In genomic region chr4:7426525-7427171, GRCh38 we compare ENCODE assay signal across 26 cellular contexts. TPM values are rescaled to one million over a fixed set of nuclear protein-coding genes. Genes with fewer than 3 reads are reported as not detected.
DNase-seq lines count a peak whose midpoint lies in the region; ATAC-seq and TF ChIP-seq lines count a peak whose summit lies in the region.
"Had no signal": no experiment of that assay in that cellular context is flagged by ENCODE, and none has a peak within 500 bp of the region (broad histone marks: within the 10 kb centered on the region; RNA-seq: fewer than 3 reads in every experiment).

No MANE protein-coding gene starts in this region.

- in situ Hi-C loops in transverse colon (cut with MboI; ENCODE audit: low pct_ligation_motif_present in 1 of 4, low pct_unique_long_range_greater_than_20kb in 1 of 4, low sequenced_read_pairs in 3 of 4): no loop called here

- TF ChIP-seq POLR2A in transverse colon (IDR thresholded peaks at IDR 0.05): no peak

- WGBS in right cardiac atrium: 86% methylated on average over 20 of the region's 20 CpGs
- WGBS in transverse colon (ENCODE audit: low coverage in 1 of 2), 2 donors: 85% methylated on average over 18 of the region's 20 CpGs; no CpG with 5 or more reads in 1 of the 2 donors

- DNase-seq in Right ventricle myocardium inferior (ENCODE audit: missing footprints) (peak; percentile 51), right cardiac atrium (no peak), WTC11 (ENCODE audit: low spot score) (peak; percentile 9), lower lobe of right lung (peak; percentile 23), transverse colon (peak; percentile 1), DMS 273 (lab: John Stamatoyannopoulos, UW; ENCODE audit: unreplicated experiment) (no peak), AML-193 (lab: John Stamatoyannopoulos, UW) (no peak)
- DNase-seq: activated CD4-positive, alpha-beta T cell treated with anti-CD3 and anti-CD28 coated beads, Interleukin-2, amount 10 ng/mL, durations not matched to agents 7 days and 5 days; activated T-cell treated with anti-CD3 and anti-CD28 coated beads for 4 hours; DND-41; immature natural killer cell; Karpas-422; NCI-H1092; NCI-H2029; NCI-H226; NCI-H82; SIG-M5; stimulated activated CD4-positive, alpha-beta T cell treated with anti-CD3 and anti-CD28 coated beads, Interleukin-2, amount 100 ng/mL, for 48 hours; stimulated activated naive CD4-positive, alpha-beta T cell treated with Interleukin-2 at 50 U/mL for 16 hours had no signal

- H3K4me1 Mint-ChIP-seq in WTC11: peaks cover 37% of the 10 kb centered on the region
- H3K4me1 Mint-ChIP-seq: activated CD4-positive, alpha-beta T cell treated with anti-CD3 and anti-CD28 coated beads, Interleukin-2, amount 10 ng/mL, durations not matched to agents 7 days and 5 days; CD8-positive, alpha-beta memory T cell; immature natural killer cell had no signal

- no peak for ATAC-seq in Right ventricle myocardium inferior
- no peak for ATAC-seq in right cardiac atrium
- no peak for ATAC-seq in WTC11
- ATAC-seq in lower lobe of right lung: no peak
- no peak for ATAC-seq in GM19035 (IDR thresholded peaks at IDR 0.05; ENCODE audit: unreplicated experiment)

- H3K9me3 ChIP-seq in right cardiac atrium (ENCODE audit: control insufficient read depth, low read length) (no peaks in the 10 kb centered on the region), lower lobe of right lung (no peaks in the 10 kb centered on the region), transverse colon (no peaks in the 10 kb centered on the region)
- H3K9me3 ChIP-seq: tibial nerve had no signal

- H3K27me3 Mint-ChIP-seq in WTC11 (ENCODE audit: low read depth): peaks cover 2% of the 10 kb centered on the region; the same call in 1 of the 2 replicates
- H3K27me3 Mint-ChIP-seq: activated CD4-positive, alpha-beta T cell treated with anti-CD3 and anti-CD28 coated beads, Interleukin-2, amount 10 ng/mL, durations not matched to agents 7 days and 5 days; activated naive CD8-positive, alpha-beta T cell had no signal

- H3K27me3 ChIP-seq in right cardiac atrium (ENCODE audit: control insufficient read depth, insufficient read depth) (no peaks in the 10 kb centered on the region), lower lobe of right lung (ENCODE audit: low read depth) (no peaks in the 10 kb centered on the region), transverse colon (no peaks in the 10 kb centered on the region)
- H3K27me3 ChIP-seq: tibial nerve had no signal

- H3K4me3 Mint-ChIP-seq in WTC11: no peak overlapping the region
- H3K4me3 Mint-ChIP-seq: activated CD4-positive, alpha-beta T cell treated with anti-CD3 and anti-CD28 coated beads, Interleukin-2, amount 10 ng/mL, durations not matched to agents 7 days and 5 days; activated naive CD8-positive, alpha-beta T cell; CD8-positive, alpha-beta memory T cell; immature natural killer cell had no signal

- H3K4me3 ChIP-seq in right cardiac atrium (ENCODE audit: low read length) (no peak overlapping the region), lower lobe of right lung (no peak overlapping the region), transverse colon (no peak overlapping the region)
- H3K4me3 ChIP-seq: tibial nerve had no signal

- H3K27ac ChIP-seq in right cardiac atrium (ENCODE audit: low read length) (no peak overlapping the region), lower lobe of right lung (no peak overlapping the region), transverse colon (no peak overlapping the region)
- H3K27ac ChIP-seq: parathyroid adenoma had no signal

- H3K27ac Mint-ChIP-seq in WTC11: no peak overlapping the region
- H3K27ac Mint-ChIP-seq: activated CD4-positive, alpha-beta T cell treated with anti-CD3 and anti-CD28 coated beads, Interleukin-2, amount 10 ng/mL, durations not matched to agents 7 days and 5 days; activated naive CD8-positive, alpha-beta T cell had no signal

- CTCF ChIA-PET in WTC11 (lab: Charles Lee): interaction anchor here (1.4 to 1.6 kb wide), 2 partner anchors 34 to 188 kb away, joined by 3 to 4 read pairs; no protein-coding TSS in a partner anchor

- no peaks in the 10 kb centered on the region for H3K9me3 Mint-ChIP-seq in WTC11
- H3K9me3 Mint-ChIP-seq: activated CD4-positive, alpha-beta T cell treated with anti-CD3 and anti-CD28 coated beads, Interleukin-2, amount 10 ng/mL, durations not matched to agents 7 days and 5 days; CD8-positive, alpha-beta memory T cell; immature natural killer cell had no signal

- POLR2A ChIA-PET in WTC11 (lab: Charles Lee): no interaction called here

- TF ChIP-seq CTCF in WTC11 (IDR thresholded peaks at IDR 0.05): no peak
- TF ChIP-seq CTCF in lower lobe of right lung (IDR thresholded peaks at IDR 0.05): no peak
- no peak for TF ChIP-seq CTCF in transverse colon (IDR thresholded peaks at IDR 0.05)

- no peaks in the 10 kb centered on the region for H3K4me1 ChIP-seq in right cardiac atrium (ENCODE audit: control insufficient read depth, insufficient read depth, low read length)
- H3K4me1 ChIP-seq in lower lobe of right lung: no peaks in the 10 kb centered on the region
- H3K4me1 ChIP-seq in transverse colon: no peaks in the 10 kb centered on the region
- H3K4me1 ChIP-seq: parathyroid adenoma had no signal

- no peaks in the 10 kb centered on the region for H3K36me3 Mint-ChIP-seq in WTC11
- H3K36me3 Mint-ChIP-seq: activated naive CD8-positive, alpha-beta T cell; CD8-positive, alpha-beta memory T cell; immature natural killer cell had no signal

- no peak for TF ChIP-seq EP300 in transverse colon (IDR thresholded peaks at IDR 0.05; ENCODE audit: low read depth)

- intact Hi-C loops in Right ventricle myocardium inferior (cut with DNase I) (no loop called here), right cardiac atrium (cut with DNase I) (no loop called here), lower lobe of right lung (cut with DNase I) (no loop called here), transverse colon (cut with DNase I; ENCODE audit: low total_unique reads) (no loop called here)

- H3K36me3 ChIP-seq in lower lobe of right lung (no peaks in the 10 kb centered on the region), transverse colon (no peaks in the 10 kb centered on the region)
- H3K36me3 ChIP-seq: tibial nerve had no signal

TF ChIP-seq in WTC11, 78 proteins besides CTCF, POLR2A, EP300 and RAD21:
- TF ChIP-seq MXD4 (CRISPR knock-in tag; IDR thresholded peaks at IDR 0.05; ENCODE audit: borderline replicate concordance): no peak

RNA-seq across cellular contexts. Expression of gene PSAPL1, which starts 8.1 kb away (rescaled TPM):
- not detected for total RNA-seq in Right ventricle myocardium inferior
- not detected for total RNA-seq in right cardiac atrium
- not detected for polyA plus RNA-seq in right cardiac atrium
- 0.05 TPM in 1 of 3 replicates, not detected in the others for total RNA-seq in WTC11 (2021)
- not detected for total RNA-seq in lower lobe of right lung
- total RNA-seq in transverse colon: not detected
- total RNA-seq: activated CD4-positive, alpha-beta T cell treated with anti-CD3 and anti-CD28 coated beads, Interleukin-2, amount 10 ng/mL, durations not matched to agents 7 days and 5 days; CD8-positive, alpha-beta memory T cell; skeletal muscle tissue; T-helper 1 cell treated with Interleukin-12 subunit alpha and Interleukin-12 subunit beta and Interleukin-4 antibody, amounts not matched to agents 30 ng/mL and 1 ng/mL, for 36 hours had no signal
- polyA plus RNA-seq: CD8-positive, alpha-beta memory T cell; immature natural killer cell had no signal

Comparison
In these comparisons a context has a peak if more than half of its experiments do, and no peak if none do; other contexts are left out.
1. DNase-seq: peak in Right ventricle myocardium inferior (single experiment), WTC11 (single experiment), lower lobe of right lung (single experiment) and transverse colon (single experiment); none in right cardiac atrium (0 of 3), DMS 273 (single experiment) and AML-193 (0 of 2).